20 cellular contexts compared by ENCODE assay signal in the genomic region with DNA sequence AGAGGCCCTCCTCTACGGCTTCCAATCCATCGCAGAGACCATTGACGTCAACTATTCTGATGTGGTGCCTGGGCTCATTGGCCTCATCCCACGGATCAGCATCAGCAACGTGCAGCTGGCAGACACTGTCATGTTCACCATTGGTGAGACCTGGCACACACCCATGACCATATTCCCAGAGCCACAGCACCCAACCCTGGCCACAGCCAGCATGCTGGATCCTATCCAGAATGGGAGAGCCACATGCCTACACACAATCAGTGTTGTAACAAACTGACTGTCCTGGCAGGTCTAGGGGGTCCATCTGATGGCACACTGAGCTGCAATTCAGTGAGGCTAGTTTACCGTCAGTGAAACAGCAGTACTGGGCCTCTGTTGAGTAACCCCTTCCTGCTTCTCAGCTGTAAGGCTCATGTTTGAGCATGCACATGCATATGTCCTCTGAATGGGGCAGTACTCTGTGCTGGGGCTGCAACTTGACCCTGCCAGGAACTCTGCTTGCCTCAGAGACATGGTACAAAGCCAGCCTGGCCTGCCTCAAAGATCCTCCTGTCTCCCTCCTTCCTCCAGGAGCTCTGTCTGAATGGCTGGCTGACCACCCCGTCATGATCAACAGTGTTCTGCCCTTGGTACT. TPM values are rescaled to one million over a fixed set of nuclear protein-coding genes. Genes with fewer than 3 reads are reported as not detected.
DNase-seq lines count a peak whose midpoint lies in the region; ATAC-seq, FAIRE-seq and TF ChIP-seq lines count a peak whose summit lies in the region.
"Had no signal": no experiment of that assay in that cellular context is flagged by ENCODE, and none has a peak within 500 bp of the region (broad histone marks: within the 10 kb centered on the region; RNA-seq: fewer than 3 reads in every experiment).

No MANE protein-coding gene starts in this region.

- H3K36me3 ChIP-seq in neural progenitor cell (no peaks in the 10 kb centered on the region), kidney (ENCODE audit: control insufficient read depth in 1 of 2, insufficient read depth in 2 of 2, low read length in 2 of 2) (peaks cover 52 to 64% of the 10 kb centered on the region in 2 donors)

- H3K4me2 ChIP-seq in neural progenitor cell: no peak overlapping the region

- no peaks in the 10 kb centered on the region for H3K27me3 ChIP-seq in neural progenitor cell
- H3K27me3 ChIP-seq: BE2C had no signal

- intact Hi-C loops in kidney (cut with DNase I): no loop called here

- peaks cover 9% of the 10 kb centered on the region for H3F3A ChIP-seq in neural progenitor cell (ENCODE audit: low read depth)

- H3K9ac ChIP-seq in neural progenitor cell: no peak overlapping the region
- no peak overlapping the region for H3K9ac ChIP-seq in kidney (ENCODE audit: low read length in 2 of 2)
- H3K9ac ChIP-seq: GM23248 had no signal

- H3K4me1 ChIP-seq in neural progenitor cell (peaks cover 11% of the 10 kb centered on the region), kidney (ENCODE audit: control insufficient read depth in 1 of 2, insufficient read depth in 1 of 2, low read depth in 1 of 2, low read length in 2 of 2) (peaks cover 0 to 2% of the 10 kb centered on the region in 2 donors)
- H3K4me1 ChIP-seq: BE2C had no signal

- H3K9me3 Mint-ChIP-seq in endothelial cell (ENCODE audit: unreplicated experiment) (no peaks in the 10 kb centered on the region), neural progenitor cell (no peaks in the 10 kb centered on the region)
- H3K9me3 Mint-ChIP-seq: CD4-positive, CD25-positive, alpha-beta regulatory T cell; H9 had no signal

- no peak for TF ChIP-seq CTCF in endothelial cell (IDR thresholded peaks at IDR 0.05; ENCODE audit: unreplicated experiment)
- TF ChIP-seq CTCF in neural progenitor cell (IDR thresholded peaks at IDR 0.05): no peak
- no peak for TF ChIP-seq CTCF in kidney (IDR thresholded peaks at IDR 0.05; ENCODE audit: borderline replicate concordance, extremely low read depth, insufficient read depth)

- peaks cover 32% of the 10 kb centered on the region for H3K36me3 Mint-ChIP-seq in endothelial cell (ENCODE audit: low read depth, unreplicated experiment)
- H3K36me3 Mint-ChIP-seq in neural progenitor cell: peaks cover 15% of the 10 kb centered on the region

- H3K79me2 ChIP-seq in neural progenitor cell (ENCODE audit: low read depth): peaks cover 7% of the 10 kb centered on the region

- H3K27me3 Mint-ChIP-seq in endothelial cell (ENCODE audit: unreplicated experiment) (peaks cover 2% of the 10 kb centered on the region), neural progenitor cell (ENCODE audit: insufficient read depth, low read depth) (no peaks in the 10 kb centered on the region)
- H3K27me3 Mint-ChIP-seq: CD4-positive, CD25-positive, alpha-beta regulatory T cell had no signal

- ATAC-seq in GM18520 (IDR thresholded peaks at IDR 0.05; ENCODE audit: unreplicated experiment): no peak

- FAIRE-seq in kidney (lab: Jason Lieb, UNC): no peak
- FAIRE-seq: HTR-8/SVneo had no signal

- H3K4me3 ChIP-seq in neural progenitor cell (no peak overlapping the region), kidney (ENCODE audit: low read length in 2 of 2) (no peak overlapping the region)
- H3K4me3 ChIP-seq: GM23248 had no signal

- H3K4me3 Mint-ChIP-seq in endothelial cell (ENCODE audit: unreplicated experiment) (peak overlapping the region; percentile 21), neural progenitor cell (peak overlapping the region; percentile 7)
- H3K4me3 Mint-ChIP-seq: H9 had no signal

- H2AFZ ChIP-seq in neural progenitor cell (replicated peaks): no peak overlapping the region
- H2AFZ ChIP-seq: GM23248 had no signal

- H3K27ac Mint-ChIP-seq in endothelial cell (ENCODE audit: unreplicated experiment) (no peak overlapping the region), neural progenitor cell (no peak overlapping the region)

- peak overlapping the region; percentile 100 for H3K27ac ChIP-seq in angular gyrus (ENCODE audit: low read depth, low read length)
- no peak overlapping the region for H3K27ac ChIP-seq in neural progenitor cell
- peak overlapping the region; percentile 100 for H3K27ac ChIP-seq in temporal lobe (ENCODE audit: low read depth, low read length)
- no peak overlapping the region for H3K27ac ChIP-seq in kidney (ENCODE audit: low read depth in 2 of 2, low read length in 2 of 2)
- H3K27ac ChIP-seq: GM23248 had no signal

- H3K4me1 Mint-ChIP-seq in endothelial cell (ENCODE audit: unreplicated experiment) (peaks cover 3% of the 10 kb centered on the region), neural progenitor cell (peaks cover 11% of the 10 kb centered on the region)

- peaks cover 18% of the 10 kb centered on the region for H4K20me1 ChIP-seq in neural progenitor cell (ENCODE audit: low read depth)

- DNase-seq in endothelial cell (ENCODE audit: low spot score) (no peak), neural progenitor cell (ENCODE audit: low spot score) (no peak), NCI-H1105 (lab: John Stamatoyannopoulos, UW) (no peak), kidney (no peak)
- DNase-seq: BE2C; CD4-positive, CD25-positive, alpha-beta regulatory T cell; EL; GF-D8; GM23248; H9; MV-4-11; NCI-H1694; NCI-H2081 treated with DMSO at 0.1 percent for 48 hours; NCI-H2171 treated with DMSO at 0.1 percent for 48 hours; NCI-H526; SHP77 had no signal

- H3K9me3 ChIP-seq in neural progenitor cell (ENCODE audit: low read depth) (no peaks in the 10 kb centered on the region), kidney (ENCODE audit: control insufficient read depth in 1 of 2, low read length in 2 of 2) (no peaks in the 10 kb centered on the region)
- H3K9me3 ChIP-seq: BE2C had no signal

RNA-seq across cellular contexts. Expression of gene IPO13, which starts 10.8 kb away (rescaled TPM):
- 31.5 TPM for total RNA-seq in endothelial cell (ENCODE audit: unreplicated experiment)
- 7.2 and 13.2 TPM in 2 replicates for total RNA-seq in neural progenitor cell (ENCODE audit: low replicate concordance)
- total RNA-seq in temporal lobe: 14.0 TPM
- 33.8 TPM for total RNA-seq in kidney
- polyA plus RNA-seq in kidney (ENCODE audit: insufficient read depth, low read depth, low replicate concordance): 56.1 TPM

RNA-seq across cellular contexts. Expression of gene DPH2, which starts 12.3 kb away (rescaled TPM):
- 17.1 TPM for total RNA-seq in endothelial cell (ENCODE audit: unreplicated experiment)
- 9.5 and 20.0 TPM in 2 replicates for total RNA-seq in neural progenitor cell (ENCODE audit: low replicate concordance)
- total RNA-seq in temporal lobe: 12.3 TPM
- total RNA-seq in kidney: 24.0 TPM
- polyA plus RNA-seq in kidney (ENCODE audit: insufficient read depth, low read depth, low replicate concordance): 15.9 TPM

RNA-seq across cellular contexts. Expression of gene ATP6V0B, which starts 17.2 kb away (rescaled TPM):
- total RNA-seq in endothelial cell (ENCODE audit: unreplicated experiment) (94.5 TPM), neural progenitor cell (ENCODE audit: low replicate concordance) (39.2 and 71.2 TPM in 2 replicates), temporal lobe (102 TPM), kidney (156 TPM)
- polyA plus RNA-seq in kidney (ENCODE audit: insufficient read depth, low read depth, low replicate concordance): 636 TPM

RNA-seq across cellular contexts. Expression of gene B4GALT2, which starts 21.5 kb away (rescaled TPM):
- total RNA-seq in endothelial cell (ENCODE audit: unreplicated experiment): 35.4 TPM
- total RNA-seq in neural progenitor cell (ENCODE audit: low replicate concordance): 23.7 and 96.3 TPM in 2 replicates
- total RNA-seq in temporal lobe: 50.4 TPM
- total RNA-seq in kidney: 25.1 TPM
- 32.5 TPM for polyA plus RNA-seq in kidney (ENCODE audit: insufficient read depth, low read depth, low replicate concordance)

RNA-seq across cellular contexts. Expression of gene ARTN, which starts 23.9 kb away (rescaled TPM):
- total RNA-seq in endothelial cell (ENCODE audit: unreplicated experiment) (0.67 TPM), neural progenitor cell (ENCODE audit: low replicate concordance) (2.9 and 4.1 TPM in 2 replicates), temporal lobe (0.49 TPM), kidney (1.9 TPM)
- polyA plus RNA-seq in kidney (ENCODE audit: insufficient read depth, low read depth, low replicate concordance): 4.3 TPM
- polyA plus RNA-seq: CD4-positive, CD25-positive, alpha-beta regulatory T cell; GM23248 had no signal

Comparison
In these comparisons a context has a peak if more than half of its experiments do, and no peak if none do; other contexts are left out.
1. H3K27ac ChIP-seq: peak in angular gyrus (single experiment) and temporal lobe (single experiment); none in neural progenitor cell (single experiment) and kidney (0 of 2).